In genomic region chr11:112613051-112613972, GRCh38 we compare ENCODE assay signal across 10 cellular contexts.
DNase-seq lines count a peak whose midpoint lies in the region; ATAC-seq and TF ChIP-seq lines count a peak whose summit lies in the region.
"Had no signal": no experiment of that assay in that cellular context is flagged by ENCODE, and none has a peak within 500 bp of the region (broad histone marks: within the 10 kb centered on the region; RNA-seq: fewer than 3 reads in every experiment).

No MANE protein-coding gene starts in this region.

- intact Hi-C loops in aorta (cut with DNase I), result loop anchor here in 1 of 2 donors (5.0 kb wide), 1 partner anchor 184 kb away; no protein-coding TSS in a partner anchor

- WGBS in gastroesophageal sphincter (ENCODE audit: low coverage in 1 of 2), 2 donors, result 24 to 39% methylated on average over 3 to 4 of the region's 8 CpGs
- 49 to 53% methylated on average over 8 of the region's 8 CpGs for WGBS in aorta, 2 donors

- H3K36me3 ChIP-seq in gastroesophageal sphincter (no peaks in the 10 kb centered on the region), aorta (ENCODE audit: control insufficient read depth in 1 of 2, insufficient read depth in 2 of 2, low read length in 1 of 2) (no peaks in the 10 kb centered on the region)
- H3K36me3 ChIP-seq: upper lobe of right lung had no signal

- peaks cover 0 to 22% (median 4%) of the 10 kb centered on the region in 3 donors for H3K4me1 ChIP-seq in gastroesophageal sphincter
- H3K4me1 ChIP-seq in aorta (ENCODE audit: control insufficient read depth in 1 of 2, insufficient read depth in 2 of 2, low read length in 2 of 2), result peaks cover 0 to 16% of the 10 kb centered on the region in 2 donors
- H3K4me1 ChIP-seq: upper lobe of right lung had no signal

- peak overlapping the region in 1 of 4 donors; percentile 29 for H3K27ac ChIP-seq in gastroesophageal sphincter
- no peak overlapping the region for H3K27ac ChIP-seq in aorta (ENCODE audit: low read depth in 1 of 2, low read length in 2 of 2)
- H3K27ac ChIP-seq: upper lobe of right lung had no signal

- no peak for TF ChIP-seq POLR2A in gastroesophageal sphincter (IDR thresholded peaks at IDR 0.05)

- no peak overlapping the region for H3K4me3 ChIP-seq in gastroesophageal sphincter
- H3K4me3 ChIP-seq in aorta (ENCODE audit: low read length in 2 of 2), result no peak overlapping the region
- H3K4me3 ChIP-seq: upper lobe of right lung had no signal

- no peak for TF ChIP-seq EP300 in gastroesophageal sphincter (IDR thresholded peaks at IDR 0.05)

- peak; percentile 28 for DNase-seq in NCI-H748 (lab: John Stamatoyannopoulos, UW; ENCODE audit: unreplicated experiment)
- no peak for DNase-seq in NCI-H748 treated with DMSO at 0.1 percent for 48 hours (lab: John Stamatoyannopoulos, UW)
- DNase-seq in RPMI7951 (ENCODE audit: low read depth), result peak; percentile 22
- DNase-seq in aorta, result no peak
- DNase-seq in epidermal melanocyte (ENCODE audit: insufficient read length, low spot score), result no peak
- no peak for DNase-seq in NK-92 treated with Interleukin-12 subunit alpha and Interleukin-12 subunit beta, amount 100 ng/mL, for 24 hours (lab: John Stamatoyannopoulos, UW)
- DNase-seq in NCI-H1694 treated with DMSO at 0.1 percent for 48 hours (lab: John Stamatoyannopoulos, UW), result no peak
- DNase-seq: T-helper 9 cell, upper lobe of right lung had no signal

- H3K27me3 ChIP-seq in gastroesophageal sphincter (no peaks in the 10 kb centered on the region), aorta (ENCODE audit: control insufficient read depth in 1 of 2, insufficient read depth in 2 of 2, low read length in 1 of 2) (no peaks in the 10 kb centered on the region)
- H3K27me3 ChIP-seq: upper lobe of right lung had no signal

- no peak for TF ChIP-seq CTCF in gastroesophageal sphincter (IDR thresholded peaks at IDR 0.05)

- peak; percentile 35 for ATAC-seq in gastroesophageal sphincter
- ATAC-seq in aorta (ENCODE audit: low FRiP score), result peak; percentile 44
- ATAC-seq: upper lobe of right lung had no signal

- H3K9me3 ChIP-seq in gastroesophageal sphincter (no peaks in the 10 kb centered on the region), aorta (ENCODE audit: control insufficient read depth, low read length) (no peaks in the 10 kb centered on the region)
- H3K9me3 ChIP-seq: upper lobe of right lung had no signal

Comparison
In these comparisons a context has a peak if more than half of its experiments do, and no peak if none do; other contexts are left out.
1. DNase-seq: peak in NCI-H748 (single experiment) and RPMI7951 (single experiment); none in NCI-H748 treated with DMSO at 0.1 percent for 48 hours (single experiment), aorta (0 of 2), epidermal melanocyte (single experiment), NK-92 treated with Interleukin-12 subunit alpha and Interleukin-12 subunit beta, amount 100 ng/mL, for 24 hours (single experiment) and NCI-H1694 treated with DMSO at 0.1 percent for 48 hours (single experiment).